11 cellular contexts compared by ENCODE assay signal in genomic region chr7:129877146-129877792, GRCh38.
DNase-seq lines count a peak whose midpoint lies in the region; ATAC-seq and TF ChIP-seq lines count a peak whose summit lies in the region.
"Had no signal": no experiment of that assay in that cellular context is flagged by ENCODE, and none has a peak within 500 bp of the region (broad histone marks: within the 10 kb centered on the region; RNA-seq: fewer than 3 reads in every experiment).

No MANE protein-coding gene starts in this region.

- WGBS in lung, 2 donors = 45 to 63% methylated on average over 3 of the region's 3 CpGs

- no peak for TF ChIP-seq CTCF in lung (IDR thresholded peaks at IDR 0.05; ENCODE audit: control extremely low read depth, extremely low read depth)
- TF ChIP-seq CTCF in activated CD8-positive, alpha-beta T cell treated with anti-CD3 and anti-CD28 coated beads for 36 hours (IDR thresholded peaks at IDR 0.05) = no peak

- peaks cover 25% of the 10 kb centered on the region for H3K36me3 Mint-ChIP-seq in CD4-positive, CD25-positive, alpha-beta regulatory T cell
- H3K36me3 Mint-ChIP-seq in activated CD8-positive, alpha-beta T cell treated with anti-CD3 and anti-CD28 coated beads for 36 hours (ENCODE audit: low read depth) = peaks cover 19% of the 10 kb centered on the region

- peak overlapping the region in 2 of 3 donors; percentile 21 to 26 for H3K27ac Mint-ChIP-seq in CD4-positive, CD25-positive, alpha-beta regulatory T cell
- H3K27ac Mint-ChIP-seq in activated CD8-positive, alpha-beta T cell treated with anti-CD3 and anti-CD28 coated beads for 36 hours = no peak overlapping the region

- CTCF ChIA-PET in activated CD8-positive, alpha-beta T cell treated with anti-CD3 and anti-CD28 coated beads for 36 hours (lab: Charles Lee) = interaction anchor here (1.2 to 3.7 kb wide), 3 partner anchors 14 to 47 kb away, joined by 3 to 15 read pairs (median 3); no protein-coding TSS in a partner anchor

- DNase-seq in CD4-positive, CD25-positive, alpha-beta regulatory T cell = no peak
- DNase-seq in LHCN-M2 (ENCODE audit: low read depth) (peak; percentile 52), cerebellar cortex (ENCODE audit: low spot score) (peak; percentile 71), lung (ENCODE audit: low spot score) (no peak), NCI-H446 treated with DMSO at 0.1 percent for 48 hours (lab: John Stamatoyannopoulos, UW) (no peak), T1000 (lab: John Stamatoyannopoulos, UW) (no peak), H7 (no peak)
- no peak for DNase-seq in activated CD8-positive, alpha-beta T cell treated with anti-CD3 and anti-CD28 coated beads for 36 hours
- DNase-seq: immature natural killer cell, NCI-H187 had no signal

- H3K4me3 Mint-ChIP-seq in CD4-positive, CD25-positive, alpha-beta regulatory T cell = no peak overlapping the region
- no peak overlapping the region for H3K4me3 Mint-ChIP-seq in activated CD8-positive, alpha-beta T cell treated with anti-CD3 and anti-CD28 coated beads for 36 hours
- H3K4me3 Mint-ChIP-seq: immature natural killer cell had no signal

- peaks cover 10% of the 10 kb centered on the region for H3K4me1 ChIP-seq in CD4-positive, CD25-positive, alpha-beta regulatory T cell (ENCODE audit: control insufficient read depth, insufficient read depth, low read length, poor library complexity, severe bottlenecking)
- H3K4me1 ChIP-seq in lung (ENCODE audit: control insufficient read depth in 2 of 2, insufficient read depth in 2 of 2, low read length in 2 of 2) = peaks cover 2 to 20% of the 10 kb centered on the region in 2 donors

- H3K4me3 ChIP-seq in CD4-positive, CD25-positive, alpha-beta regulatory T cell (ENCODE audit: low read depth, low read length) = no peak overlapping the region
- H3K4me3 ChIP-seq in lung (no peak overlapping the region), H7 (ENCODE audit: insufficient read depth, low read depth, low read length) (no peak overlapping the region)
- H3K4me3 ChIP-seq: BLaER1 treated with 17β-estradiol and CSF1 and Interleukin-3, amounts not matched to agents 10 nM and 100 nM had no signal

- H3K9me3 ChIP-seq in CD4-positive, CD25-positive, alpha-beta regulatory T cell (ENCODE audit: control insufficient read depth in 2 of 2, low read length in 2 of 2) = no peaks in the 10 kb centered on the region
- H3K9me3 ChIP-seq in lung (ENCODE audit: control insufficient read depth in 2 of 2, insufficient read depth in 1 of 2, low read length in 1 of 2) = no peaks in the 10 kb centered on the region
- H3K9me3 ChIP-seq: BLaER1 treated with 17β-estradiol and CSF1 and Interleukin-3, amounts not matched to agents 10 nM and 100 nM had no signal

- H3K27ac ChIP-seq in CD4-positive, CD25-positive, alpha-beta regulatory T cell (ENCODE audit: insufficient read depth, low read length, poor library complexity, severe bottlenecking) = no peak overlapping the region
- peak overlapping the region in 1 of 2 donors; percentile 40 for H3K27ac ChIP-seq in lung (ENCODE audit: low read depth in 1 of 2, low read length in 1 of 2)

- H3K4me1 Mint-ChIP-seq in CD4-positive, CD25-positive, alpha-beta regulatory T cell = peaks cover 34 to 53% (median 44%) of the 10 kb centered on the region in 4 donors
- H3K4me1 Mint-ChIP-seq in activated CD8-positive, alpha-beta T cell treated with anti-CD3 and anti-CD28 coated beads for 36 hours (ENCODE audit: low read depth) = peaks cover 50% of the 10 kb centered on the region

- intact Hi-C loops in activated CD8-positive, alpha-beta T cell treated with anti-CD3 and anti-CD28 coated beads for 36 hours (cut with micrococcal nuclease) = no loop called here

- POLR2A ChIA-PET in activated CD8-positive, alpha-beta T cell treated with anti-CD3 and anti-CD28 coated beads for 36 hours (lab: Charles Lee) = interaction anchor here (0.7 to 1.5 kb wide), 2 partner anchors 34 to 74 kb away, joined by 3 to 6 read pairs; no protein-coding TSS in a partner anchor

- no peak for ATAC-seq in CD4-positive, CD25-positive, alpha-beta regulatory T cell (ENCODE audit: low read depth in 2 of 2)
- peak; percentile 11 for ATAC-seq in lung (ENCODE audit: insufficient read depth, low FRiP score)
- no peak for ATAC-seq in activated CD8-positive, alpha-beta T cell treated with anti-CD3 and anti-CD28 coated beads for 36 hours

- H3K9me3 Mint-ChIP-seq in CD4-positive, CD25-positive, alpha-beta regulatory T cell = no peaks in the 10 kb centered on the region
- no peaks in the 10 kb centered on the region for H3K9me3 Mint-ChIP-seq in activated CD8-positive, alpha-beta T cell treated with anti-CD3 and anti-CD28 coated beads for 36 hours
- H3K9me3 Mint-ChIP-seq: immature natural killer cell had no signal

- H3K36me3 ChIP-seq in CD4-positive, CD25-positive, alpha-beta regulatory T cell (ENCODE audit: control insufficient read depth, insufficient read depth, low read length) = peaks cover 21% of the 10 kb centered on the region
- H3K36me3 ChIP-seq in lung (ENCODE audit: control insufficient read depth in 2 of 2, insufficient read depth in 2 of 2, low read length in 2 of 2) = peaks cover 0 to 2% of the 10 kb centered on the region in 2 donors
- no peaks in the 10 kb centered on the region; the same call in 1 of the 2 replicates for H3K36me3 ChIP-seq in H7 (replicated peaks; ENCODE audit: control insufficient read depth, insufficient read depth, low read length)

- no peaks in the 10 kb centered on the region for H3K27me3 ChIP-seq in CD4-positive, CD25-positive, alpha-beta regulatory T cell (ENCODE audit: control insufficient read depth, insufficient read depth, low read length)
- H3K27me3 ChIP-seq in lung (ENCODE audit: control insufficient read depth, insufficient read depth) (no peaks in the 10 kb centered on the region), H7 (ENCODE audit: control insufficient read depth, insufficient read depth, low read length) (no peaks in the 10 kb centered on the region)
- H3K27me3 ChIP-seq: BLaER1 treated with 17β-estradiol and CSF1 and Interleukin-3, amounts not matched to agents 10 nM and 100 nM had no signal

- no peaks in the 10 kb centered on the region for H3K27me3 Mint-ChIP-seq in CD4-positive, CD25-positive, alpha-beta regulatory T cell
- H3K27me3 Mint-ChIP-seq in activated CD8-positive, alpha-beta T cell treated with anti-CD3 and anti-CD28 coated beads for 36 hours = no peaks in the 10 kb centered on the region

Comparison
In these comparisons a context has a peak if more than half of its experiments do, and no peak if none do; other contexts are left out.
1. DNase-seq: peak in LHCN-M2 (single experiment) and cerebellar cortex (single experiment); none in CD4-positive, CD25-positive, alpha-beta regulatory T cell (0 of 3), lung (single experiment), activated CD8-positive, alpha-beta T cell treated with anti-CD3 and anti-CD28 coated beads for 36 hours (single experiment), NCI-H446 treated with DMSO at 0.1 percent for 48 hours (single experiment), T1000 (single experiment) and H7 (single experiment).